15 cellular contexts compared by ENCODE assay signal in the genomic region with DNA sequence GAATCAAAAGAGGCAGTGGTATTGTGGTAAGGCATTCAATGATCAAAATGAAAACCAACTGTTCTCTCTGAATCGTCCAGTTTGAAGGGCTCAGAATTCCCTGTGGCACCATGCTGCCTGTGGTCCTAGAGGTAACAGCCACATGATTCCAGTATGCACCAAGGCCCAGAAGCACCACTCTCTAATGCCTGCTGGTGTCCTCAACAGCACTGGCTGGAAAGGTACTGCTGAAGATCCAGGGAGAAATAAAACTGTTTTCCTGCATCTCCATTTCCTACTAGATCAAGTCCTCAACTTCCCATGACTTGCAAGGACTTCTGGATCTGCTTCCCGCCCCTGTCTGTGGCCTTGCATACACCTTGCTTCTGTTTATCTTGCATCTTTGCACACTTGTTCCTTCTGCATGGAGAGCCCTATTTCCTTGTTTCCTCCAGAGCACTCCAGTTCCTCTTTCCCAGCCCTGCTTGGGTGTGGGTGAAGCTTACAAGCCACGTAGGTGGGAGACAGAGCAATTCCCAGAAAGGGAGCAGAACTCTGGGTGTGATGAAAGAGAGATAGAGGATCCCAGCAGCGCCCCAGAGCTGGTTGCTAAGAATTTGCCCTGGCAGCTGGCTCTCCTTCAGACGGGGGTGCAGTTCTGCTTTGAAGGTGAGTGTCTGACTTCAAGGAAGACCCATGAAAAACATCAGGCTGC. TPM values are rescaled to one million over a fixed set of nuclear protein-coding genes. Genes with fewer than 3 reads are reported as not detected.
DNase-seq lines count a peak whose midpoint lies in the region; ATAC-seq, FAIRE-seq and TF ChIP-seq lines count a peak whose summit lies in the region.
"Had no signal": no experiment of that assay in that cellular context is flagged by ENCODE, and none has a peak within 500 bp of the region (broad histone marks: within the 10 kb centered on the region; RNA-seq: fewer than 3 reads in every experiment).

No MANE protein-coding gene starts in this region.

- TF ChIP-seq CTCF in mammary epithelial cell (conservative IDR thresholded peaks at IDR 0.05 in 1 of 2, IDR thresholded peaks at IDR 0.05 in 1 of 2; ENCODE audit: extremely low read depth in 1 of 2, insufficient read depth in 1 of 2, low read depth in 1 of 2, low read length in 2 of 2) = no peak
- no peak for TF ChIP-seq CTCF in D721Med (IDR thresholded peaks at IDR 0.05; ENCODE audit: insufficient read depth, missing control alignments)

- no peaks in the 10 kb centered on the region for H4K20me1 ChIP-seq in mammary epithelial cell (ENCODE audit: insufficient read depth, low read length)

- H3K4me1 ChIP-seq in mammary epithelial cell (ENCODE audit: insufficient read depth, low read length) (peaks cover 20% of the 10 kb centered on the region), stomach smooth muscle (ENCODE audit: control insufficient read depth, insufficient read depth, low read length) (peaks cover 57% of the 10 kb centered on the region)

- H3K36me3 Mint-ChIP-seq in memory B cell = peaks cover 5% of the 10 kb centered on the region
- no peaks in the 10 kb centered on the region for H3K36me3 Mint-ChIP-seq in activated CD8-positive, alpha-beta memory T cell treated with anti-CD3 and anti-CD28 coated beads, Interleukin-2, amount 10 ng/mL, durations not matched to agents 7 days and 5 days

- peaks cover 18% of the 10 kb centered on the region for H3K4me1 Mint-ChIP-seq in memory B cell
- H3K4me1 Mint-ChIP-seq in activated CD8-positive, alpha-beta memory T cell treated with anti-CD3 and anti-CD28 coated beads, Interleukin-2, amount 10 ng/mL, durations not matched to agents 7 days and 5 days = no peaks in the 10 kb centered on the region

- H3K27me3 ChIP-seq in mammary epithelial cell (ENCODE audit: insufficient read depth, low read length) = no peaks in the 10 kb centered on the region
- no peaks in the 10 kb centered on the region for H3K27me3 ChIP-seq in stomach smooth muscle (ENCODE audit: control insufficient read depth in 1 of 2, insufficient read depth in 2 of 2, low read length in 2 of 2)
- H3K27me3 ChIP-seq: brain microvascular endothelial cell had no signal

- H3K4me2 ChIP-seq in mammary epithelial cell (ENCODE audit: insufficient read depth, low read depth, low read length) = no peak overlapping the region

- CTCF ChIA-PET in mammary epithelial cell (lab: Charles Lee; ENCODE audit: low non-redundant PET) = no interaction called here
- CTCF ChIA-PET in activated CD8-positive, alpha-beta memory T cell treated with anti-CD3 and anti-CD28 coated beads, Interleukin-2, amount 10 ng/mL, durations not matched to agents 7 days and 5 days (lab: Charles Lee) = no interaction called here

- dilution Hi-C loops in mammary epithelial cell (cut with HindIII; ENCODE audit: low sequenced_read_pairs) = loop anchor here (10.0 kb wide), 1 partner anchor 57 kb away; no protein-coding TSS in a partner anchor

- no TSS peak for BruUV-seq in mammary epithelial cell (replicated peaks; lab: Mats Ljungman, UMichigan)

- H3K4me3 ChIP-seq in mammary epithelial cell (replicated peaks in 1 of 3; ENCODE audit: insufficient read depth in 1 of 3, low read depth in 2 of 3, low read length in 3 of 3) = no peak overlapping the region
- no peak overlapping the region for H3K4me3 ChIP-seq in stomach smooth muscle (ENCODE audit: low read length in 2 of 2)

- no peak overlapping the region for H3K4me3 Mint-ChIP-seq in memory B cell
- H3K4me3 Mint-ChIP-seq in activated CD8-positive, alpha-beta memory T cell treated with anti-CD3 and anti-CD28 coated beads, Interleukin-2, amount 10 ng/mL, durations not matched to agents 7 days and 5 days = no peak overlapping the region
- H3K4me3 Mint-ChIP-seq: activated CD4-positive, alpha-beta T cell treated with anti-CD3 and anti-CD28 coated beads, Interleukin-2, amount 10 ng/mL, durations not matched to agents 7 days and 5 days had no signal

- peak; percentile 9 for DNase-seq in GM03348 (ENCODE audit: low spot score)
- DNase-seq in mammary epithelial cell = no peak
- DNase-seq in memory B cell (ENCODE audit: low spot score in 2 of 2) = no peak
- no peak for DNase-seq in activated CD8-positive, alpha-beta memory T cell treated with anti-CD3 and anti-CD28 coated beads, Interleukin-2, amount 10 ng/mL, durations not matched to agents 7 days and 5 days
- no peak for DNase-seq in NCI-H526 (lab: John Stamatoyannopoulos, UW)
- no peak for DNase-seq in D721Med (ENCODE audit: insufficient read length, low spot score)
- DNase-seq in NCI-H526 treated with DMSO at 0.1 percent for 48 hours (lab: John Stamatoyannopoulos, UW) = no peak
- DNase-seq: activated CD4-positive, alpha-beta T cell treated with anti-CD3 and anti-CD28 coated beads, Interleukin-2, amount 10 ng/mL, durations not matched to agents 7 days and 5 days; brain microvascular endothelial cell; DMS79 treated with DMSO at 0.1 percent for 48 hours; erythroblast; NCI-H2171 treated with DMSO at 0.1 percent for 48 hours; T-helper 1 cell had no signal

- H3K27me3 Mint-ChIP-seq in memory B cell = no peaks in the 10 kb centered on the region
- peaks cover 10% of the 10 kb centered on the region for H3K27me3 Mint-ChIP-seq in activated CD8-positive, alpha-beta memory T cell treated with anti-CD3 and anti-CD28 coated beads, Interleukin-2, amount 10 ng/mL, durations not matched to agents 7 days and 5 days

- WGBS in mammary epithelial cell (ENCODE audit: low coverage, missing lambda C conversion rate) = 90% methylated on average over 3 of the region's 5 CpGs

- H3K36me3 ChIP-seq in mammary epithelial cell (ENCODE audit: insufficient read depth, low read length) (no peaks in the 10 kb centered on the region), stomach smooth muscle (ENCODE audit: control insufficient read depth in 2 of 2, insufficient read depth in 2 of 2, low read length in 2 of 2) (no peaks in the 10 kb centered on the region)
- H3K36me3 ChIP-seq: brain microvascular endothelial cell had no signal

- no peaks in the 10 kb centered on the region for H3K9me3 Mint-ChIP-seq in memory B cell
- H3K9me3 Mint-ChIP-seq in activated CD8-positive, alpha-beta memory T cell treated with anti-CD3 and anti-CD28 coated beads, Interleukin-2, amount 10 ng/mL, durations not matched to agents 7 days and 5 days (ENCODE audit: low read depth) = no peaks in the 10 kb centered on the region
- H3K9me3 Mint-ChIP-seq: activated CD4-positive, alpha-beta T cell treated with anti-CD3 and anti-CD28 coated beads, Interleukin-2, amount 10 ng/mL, durations not matched to agents 7 days and 5 days had no signal

- H3K79me2 ChIP-seq in mammary epithelial cell (ENCODE audit: insufficient read depth, low read length) = peaks cover 6% of the 10 kb centered on the region

- in situ Hi-C loops in mammary epithelial cell (cut with MboI; ENCODE audit: low sequenced_read_pairs in 2 of 2) = loop anchor here in 1 of 2 donors (25.0 kb wide), 1 partner anchor 374 kb away; no protein-coding TSS in a partner anchor

- H2AFZ ChIP-seq in mammary epithelial cell (ENCODE audit: low read depth, low read length) = peak overlapping the region; percentile 10

- no peaks in the 10 kb centered on the region for H3K9me3 ChIP-seq in mammary epithelial cell (replicated peaks; ENCODE audit: insufficient read depth, low read length)
- H3K9me3 ChIP-seq in stomach smooth muscle (ENCODE audit: control insufficient read depth in 2 of 2, low read length in 2 of 2) = no peaks in the 10 kb centered on the region

- H3K27ac Mint-ChIP-seq in memory B cell = peak overlapping the region; percentile 17
- H3K27ac Mint-ChIP-seq in activated CD8-positive, alpha-beta memory T cell treated with anti-CD3 and anti-CD28 coated beads, Interleukin-2, amount 10 ng/mL, durations not matched to agents 7 days and 5 days = no peak overlapping the region
- H3K27ac Mint-ChIP-seq: activated CD4-positive, alpha-beta T cell treated with anti-CD3 and anti-CD28 coated beads, Interleukin-2, amount 10 ng/mL, durations not matched to agents 7 days and 5 days had no signal

- H3K27ac ChIP-seq in mammary epithelial cell (ENCODE audit: insufficient read depth, low read depth, low read length) (no peak overlapping the region), stomach smooth muscle (ENCODE audit: low read length) (peak overlapping the region; percentile 37)
- H3K27ac ChIP-seq: brain microvascular endothelial cell had no signal

- intact Hi-C loops in mammary epithelial cell (cut with micrococcal nuclease) = no loop called here

- FAIRE-seq in D721Med (lab: Jason Lieb, UNC) = no peak

- no peak overlapping the region for H3K9ac ChIP-seq in mammary epithelial cell (ENCODE audit: insufficient read depth, low read length)
- no peak overlapping the region for H3K9ac ChIP-seq in stomach smooth muscle (ENCODE audit: low read length in 2 of 2)

- no peak for ATAC-seq in memory B cell (ENCODE audit: low read depth)
- no peak for ATAC-seq in activated CD8-positive, alpha-beta memory T cell treated with anti-CD3 and anti-CD28 coated beads, Interleukin-2, amount 10 ng/mL, durations not matched to agents 7 days and 5 days

RNA-seq across cellular contexts. Expression of a gene that starts 41.0 kb away (rescaled TPM):
- total RNA-seq in mammary epithelial cell = not detected
- not detected for polyA plus RNA-seq in mammary epithelial cell
- polyA minus RNA-seq in mammary epithelial cell = not detected
- total RNA-seq in activated CD8-positive, alpha-beta memory T cell treated with anti-CD3 and anti-CD28 coated beads, Interleukin-2, amount 10 ng/mL, durations not matched to agents 7 days and 5 days = not detected
- total RNA-seq: activated CD4-positive, alpha-beta T cell treated with anti-CD3 and anti-CD28 coated beads, Interleukin-2, amount 10 ng/mL, durations not matched to agents 7 days and 5 days; mononuclear cell had no signal
